In genomic region chr7:123190109-123190831, GRCh38 we compare ENCODE assay signal across 12 cellular contexts. TPM values are rescaled to one million over a fixed set of nuclear protein-coding genes. Genes with fewer than 3 reads are reported as not detected.
DNase-seq lines count a peak whose midpoint lies in the region; ATAC-seq lines count a peak whose summit lies in the region.
"Had no signal": no experiment of that assay in that cellular context is flagged by ENCODE, and none has a peak within 500 bp of the region (broad histone marks: within the 10 kb centered on the region; RNA-seq: fewer than 3 reads in every experiment).

No MANE protein-coding gene starts in this region.

- DNase-seq in Caki2 (ENCODE audit: low read depth) (peak; percentile 50), LHCN-M2 (ENCODE audit: low read depth) (peak; percentile 68), NCI-H1436 (lab: John Stamatoyannopoulos, UW) (no peak), cardiac septum (ENCODE audit: low spot score) (no peak), cerebellum (ENCODE audit: low spot score) (no peak), midbrain (lab: John Stamatoyannopoulos, UW) (no peak)
- DNase-seq: colonic mucosa, hippocampal formation, MV-4-11, Right ventricle myocardium superior had no signal

- intact Hi-C loops in cardiac septum (cut with DNase I): no loop called here

- in situ Hi-C loops in Caki2 (cut with HindIII; ENCODE audit: low pct_unique_long_range_greater_than_20kb, low sequenced_read_pairs): no loop called here

- ATAC-seq in GM19324 (IDR thresholded peaks at IDR 0.05; ENCODE audit: low FRiP score, unreplicated experiment) (peak; percentile 89), HG02884 (IDR thresholded peaks at IDR 0.05; ENCODE audit: unreplicated experiment) (peak; percentile 83)

RNA-seq across cellular contexts. Expression of gene SLC13A1, which starts 9.5 kb away (rescaled TPM):
- total RNA-seq in Caki2 (2014; rRNA removed; shearing (Covaris generic); ENCODE audit: low replicate concordance): not detected in 2 replicates
- total RNA-seq in LHCN-M2 (2014; rRNA removed) (not detected in 2 replicates), cardiac septum (not detected), cerebellum (not detected)
- polyA plus RNA-seq in LHCN-M2 (2012): not detected
- total RNA-seq: Right ventricle myocardium superior had no signal

Comparison
In these comparisons a context has a peak if more than half of its experiments do, and no peak if none do; other contexts are left out.
1. DNase-seq: peak in Caki2 (single experiment) and LHCN-M2 (single experiment); none in NCI-H1436 (single experiment), cardiac septum (single experiment), cerebellum (single experiment) and midbrain (single experiment).